8 cellular contexts compared by ENCODE assay signal in genomic region chr3:107005352-107005751, GRCh38.
DNase-seq lines count a peak whose midpoint lies in the region; ATAC-seq, FAIRE-seq and TF ChIP-seq lines count a peak whose summit lies in the region.
"Not testable (repeated sequence)": the region's sequence is repeated elsewhere in the genome, so short reads cannot be mapped to it uniquely, and the experiment has no call there.

No MANE protein-coding gene starts in this region.

- not testable (repeated sequence) for H4K5ac ChIP-seq in H9 (ENCODE audit: insufficient read length, low read depth, low read length); H1 (ENCODE audit: insufficient read length, low read depth, low read length)

- not testable (repeated sequence) for TF ChIP-seq POLR2A in H1 (IDR thresholded peaks at IDR 0.05; ENCODE audit: control extremely low read depth in 1 of 2, low read depth in 2 of 2, low read length in 2 of 2)

- not testable (repeated sequence) for H3K4me1 ChIP-seq in A673 (ENCODE audit: insufficient read depth, low read length, poor library complexity, severe bottlenecking); H9 (ENCODE audit: insufficient read depth, low read length); PC-3 (ENCODE audit: insufficient read depth, low read length); H1 (replicated peaks in 1 of 4; ENCODE audit: control insufficient read depth in 3 of 4, insufficient read depth in 4 of 4, low read length in 3 of 4); iPS DF 6.9 (ENCODE audit: control insufficient read depth, insufficient read depth, low read length)

- peak; percentile 18 to 25; a peak in 3 of 4 replicates for TF ChIP-seq RAD21 in H1 (IDR thresholded peaks at IDR 0.05 in 1 of 2, conservative IDR thresholded peaks at IDR 0.05 in 1 of 2; ENCODE audit: low read depth in 2 of 2, low read length in 2 of 2)

- not testable (repeated sequence) for H2BK15ac ChIP-seq in H9 (ENCODE audit: low read depth, low read length); H1 (ENCODE audit: low read length)

- not testable (repeated sequence) for H3K14ac ChIP-seq in H9 (ENCODE audit: insufficient read depth, low read length); H1 (ENCODE audit: insufficient read length)

- WGBS in H9 (ENCODE audit: extremely low coverage, insufficient read length, low lambda C conversion rate): no CpG with 5 or more reads among the region's 4 CpGs
- WGBS in H1 (ENCODE audit: extremely low coverage in 1 of 2, insufficient coverage in 1 of 2, insufficient read length in 1 of 2, insufficient replicate concordance in 2 of 2, low coverage in 1 of 2, low lambda C conversion rate in 2 of 2, missing lambda C conversion rate in 1 of 2), 2 experiments: 62% methylated on average over 4 of the region's 4 CpGs; no CpG with 5 or more reads in 1 of the 2 experiments
- WGBS in iPS DF 6.9 (ENCODE audit: insufficient coverage, insufficient read length): no CpG with 5 or more reads among the region's 4 CpGs

- H3K56ac ChIP-seq in H9 (ENCODE audit: insufficient read length, low read depth, low read length); H1 (replicated peaks; ENCODE audit: insufficient read length, low read depth, low read length): not testable (repeated sequence)

- not testable (repeated sequence) for H2BK20ac ChIP-seq in H9 (ENCODE audit: low read depth, low read length, poor library complexity, severe bottlenecking); H1 (ENCODE audit: low read length)

- not testable (repeated sequence) for H3K27me3 ChIP-seq in A673 (replicated peaks; ENCODE audit: insufficient read depth, low read depth, low read length, poor library complexity); H9 (ENCODE audit: insufficient read depth, low read length); PC-3 (ENCODE audit: low read length); SU-DHL-6 (ENCODE audit: low read length); H1 (replicated peaks in 1 of 4; ENCODE audit: control insufficient read depth in 3 of 4, extremely low read depth in 1 of 4, insufficient read depth in 3 of 4, low read length in 3 of 4); iPS DF 6.9 (ENCODE audit: control insufficient read depth, insufficient read depth, low read length)

- BruUV-seq in A673 (replicated peaks; lab: Mats Ljungman, UMichigan); PC-3 (replicated peaks; lab: Mats Ljungman, UMichigan): not testable (repeated sequence)

- not testable (repeated sequence) for H2BK5ac ChIP-seq in H9 (ENCODE audit: insufficient read length, low read length); H1 (ENCODE audit: low read depth, low read length)

- H4K8ac ChIP-seq in H9 (replicated peaks; ENCODE audit: insufficient read length, low read depth, low read length); H1 (ENCODE audit: extremely low read depth, insufficient read depth, low read length): not testable (repeated sequence)

- not testable (repeated sequence) for H4K91ac ChIP-seq in H9 (ENCODE audit: insufficient read length, low read depth, low read length); H1 (replicated peaks; ENCODE audit: insufficient read length, low read length)

- H3K4me1 Mint-ChIP-seq in H9: not testable (repeated sequence)

- H3K9me3 Mint-ChIP-seq in H9: peaks cover 12 to 13% of the 10 kb centered on the region in 2 experiments; a peak in 4 of 5 replicates

- not testable (repeated sequence) for H3K27ac ChIP-seq in A673 (ENCODE audit: low read depth, low read length, poor library complexity, severe bottlenecking); H9 (ENCODE audit: insufficient read length, low read depth, low read length); PC-3 (ENCODE audit: low read length); SU-DHL-6 (ENCODE audit: low read depth, low read length); H1 (ENCODE audit: low read depth, low read length); iPS DF 6.9 (ENCODE audit: low read length)

- H3K79me2 ChIP-seq in H9 (ENCODE audit: insufficient read depth, low read length); PC-3 (ENCODE audit: low read length); SU-DHL-6 (ENCODE audit: insufficient read depth, low read length); H1 (ENCODE audit: control insufficient read depth in 1 of 2, insufficient read depth in 2 of 2, low read length in 2 of 2): not testable (repeated sequence)

- not testable (repeated sequence) for TF ChIP-seq EP300 in H1 (IDR thresholded peaks at IDR 0.05; ENCODE audit: borderline replicate concordance in 1 of 2, low read depth in 2 of 2, low read length in 2 of 2)

- H3K27me3 Mint-ChIP-seq in H9 (ENCODE audit: low read depth): not testable (repeated sequence)

- H2BK120ac ChIP-seq in H9 (ENCODE audit: low read depth, low read length, poor library complexity, severe bottlenecking); H1 (replicated peaks; ENCODE audit: low read depth, low read length): not testable (repeated sequence)

- intact Hi-C loops in A673 (cut with micrococcal nuclease; ENCODE audit: unreplicated experiment); PC-3 (cut with micrococcal nuclease): not testable (repeated sequence)

- peak; percentile 27; the same call in 1 of the 2 replicates for TF ChIP-seq CTCF in A673 (conservative IDR thresholded peaks at IDR 0.05; ENCODE audit: low read depth, low read length)
- TF ChIP-seq CTCF in H9 (conservative IDR thresholded peaks at IDR 0.05): peak; percentile 34; the same call in 2 of the 3 replicates
- TF ChIP-seq CTCF in PC-3 (conservative IDR thresholded peaks at IDR 0.05; ENCODE audit: low read depth, low read length): 0 out of 2 replicates have a peak, but pooled peaks have one; percentile 16
- TF ChIP-seq CTCF in SU-DHL-6 (IDR thresholded peaks at IDR 0.05; ENCODE audit: insufficient read depth, low read length, poor library complexity, severe bottlenecking); H1 (IDR thresholded peaks at IDR 0.05; ENCODE audit: control extremely low read depth in 1 of 3, insufficient read depth in 1 of 3, low read depth in 1 of 3, low read length in 3 of 3): not testable (repeated sequence)

- H2BK12ac ChIP-seq in H9 (ENCODE audit: insufficient read length, low read depth, low read length); H1 (ENCODE audit: low read depth, low read length): not testable (repeated sequence)

- not testable (repeated sequence) for H3T11ph ChIP-seq in H9 (ENCODE audit: low read length)

- H2AFZ ChIP-seq in H9 (ENCODE audit: low read length); PC-3 (ENCODE audit: low read length); H1 (ENCODE audit: low read length): not testable (repeated sequence)
- H2AFZ ChIP-seq in SU-DHL-6 (ENCODE audit: low read depth, low read length, severe bottlenecking): peak overlapping the region; percentile 41

- H3K36me3 Mint-ChIP-seq in H9 (ENCODE audit: insufficient read depth in 1 of 3, low read depth in 3 of 3): peaks cover 11 to 35% (median 19%) of the 10 kb centered on the region in 3 experiments

- DNase-seq in A673 (ENCODE audit: low spot score): peak; percentile 46
- DNase-seq in Daoy (ENCODE audit: low read depth): peak; percentile 4
- not testable (repeated sequence) for DNase-seq in H9; PC-3; H1 (ENCODE audit: low read depth in 1 of 2, low spot score in 2 of 2)
- DNase-seq in NCI-H2171 treated with DMSO at 0.1 percent for 48 hours (lab: John Stamatoyannopoulos, UW): peak; percentile 27
- peak; percentile 9 for DNase-seq in iPS DF 6.9 (ENCODE audit: low read depth, low spot score)

- H3F3A ChIP-seq in PC-3 (ENCODE audit: low read length, unreplicated experiment); SU-DHL-6 (ENCODE audit: insufficient read depth): not testable (repeated sequence)

- FAIRE-seq in H1 (lab: Jason Lieb, UNC): not testable (repeated sequence)

- not testable (repeated sequence) for H3K4me3 Mint-ChIP-seq in H9

- H3K23ac ChIP-seq in H9 (ENCODE audit: insufficient read length, low read depth, low read length); H1 (ENCODE audit: insufficient read length): not testable (repeated sequence)

- CTCF ChIA-PET in A673 (lab: Charles Lee); PC-3 (lab: Charles Lee): not testable (repeated sequence)
- CTCF ChIA-PET in H1 (lab: Charles Lee; ENCODE audit: partially characterized antibody): interaction anchor here (0.8 to 1.7 kb wide), 3 partner anchors 29 to 187 kb away, joined by 3 to 4 read pairs (median 4); no protein-coding TSS in a partner anchor

- not testable (repeated sequence) for H3K9me3 ChIP-seq in A673 (ENCODE audit: low read depth, low read length, poor library complexity, severe bottlenecking); H9 (ENCODE audit: control insufficient read depth, low read depth, low read length); PC-3 (ENCODE audit: low read length); SU-DHL-6 (ENCODE audit: insufficient read depth, low read length); H1 (ENCODE audit: insufficient read depth in 2 of 2, low read depth in 1 of 2, low read length in 1 of 2); iPS DF 6.9 (ENCODE audit: control insufficient read depth, insufficient read depth, low read length)

- not testable (repeated sequence) for H4K20me1 ChIP-seq in H9 (ENCODE audit: control insufficient read depth, insufficient read depth, insufficient read length); PC-3 (ENCODE audit: low read length); SU-DHL-6 (ENCODE audit: low read depth, low read length); H1 (replicated peaks in 1 of 2; ENCODE audit: control insufficient read depth in 1 of 2, insufficient read depth in 2 of 2, low read length in 2 of 2)

- not testable (repeated sequence) for H2AK5ac ChIP-seq in H9 (ENCODE audit: insufficient read length, low read length); H1 (ENCODE audit: low read depth, low read length)

- not testable (repeated sequence) for H3K23me2 ChIP-seq in H9 (ENCODE audit: insufficient read length, low read depth, low read length, poor library complexity, severe bottlenecking); H1 (ENCODE audit: low read depth, low read length)

- not testable (repeated sequence) for H3K4me2 ChIP-seq in H9 (ENCODE audit: insufficient read depth, insufficient read length, low read length); PC-3 (ENCODE audit: low read length); SU-DHL-6 (ENCODE audit: low read depth, low read length, poor library complexity, severe bottlenecking); H1 (ENCODE audit: insufficient read depth in 1 of 2, low read depth in 2 of 2, low read length in 2 of 2)

- H3K18ac ChIP-seq in H9 (ENCODE audit: insufficient read length, low read depth, low read length); H1 (ENCODE audit: extremely low read depth, low read length): not testable (repeated sequence)

- not testable (repeated sequence) for H3K79me1 ChIP-seq in H9 (ENCODE audit: insufficient read depth, low read depth, low read length, poor library complexity, severe bottlenecking); H1 (ENCODE audit: low read depth, low read length)

- H3K9ac ChIP-seq in H9 (ENCODE audit: extremely low read depth, insufficient read length, low read length); PC-3 (ENCODE audit: low read length); SU-DHL-6 (ENCODE audit: low read length); H1 (replicated peaks in 1 of 4; ENCODE audit: extremely low read depth in 1 of 4, low read depth in 3 of 4, low read length in 3 of 4): not testable (repeated sequence)

- not testable (repeated sequence) for H3K4me3 ChIP-seq in A673 (ENCODE audit: low read depth, low read length, poor library complexity, severe bottlenecking); PC-3 (ENCODE audit: low read length); SU-DHL-6 (ENCODE audit: insufficient read depth, low read length, poor library complexity, severe bottlenecking); H1 (ENCODE audit: extremely low read depth in 1 of 4, insufficient read depth in 2 of 4, low read depth in 3 of 4, low read length in 4 of 4); iPS DF 6.9 (ENCODE audit: low read length)

- not testable (repeated sequence) for ATAC-seq in PC-3

- H3K4ac ChIP-seq in H9 (ENCODE audit: low read depth, low read length); H1 (replicated peaks; ENCODE audit: insufficient read length, low read depth, low read length): not testable (repeated sequence)

- H3K36me3 ChIP-seq in A673 (ENCODE audit: insufficient read depth, low read length, poor library complexity, severe bottlenecking); PC-3 (ENCODE audit: low read depth, low read length); SU-DHL-6 (ENCODE audit: low read length); H1 (ENCODE audit: control insufficient read depth in 2 of 4, insufficient read depth in 4 of 4, low read length in 3 of 4); iPS DF 6.9 (ENCODE audit: control insufficient read depth, insufficient read depth, low read length): not testable (repeated sequence)

- H3K27ac Mint-ChIP-seq in H9: not testable (repeated sequence)

- POLR2A ChIA-PET in A673 (lab: Charles Lee; ENCODE audit: low non-redundant PET); PC-3 (lab: Charles Lee; ENCODE audit: unreplicated experiment); H1 (lab: Charles Lee; ENCODE audit: partially characterized antibody): not testable (repeated sequence)

- H3K9me2 ChIP-seq in PC-3 (replicated peaks; ENCODE audit: low read length); SU-DHL-6 (replicated peaks; ENCODE audit: insufficient read depth, low read length): not testable (repeated sequence)
